ENCODE assay signal across 1 cellular context in the genomic region with DNA sequence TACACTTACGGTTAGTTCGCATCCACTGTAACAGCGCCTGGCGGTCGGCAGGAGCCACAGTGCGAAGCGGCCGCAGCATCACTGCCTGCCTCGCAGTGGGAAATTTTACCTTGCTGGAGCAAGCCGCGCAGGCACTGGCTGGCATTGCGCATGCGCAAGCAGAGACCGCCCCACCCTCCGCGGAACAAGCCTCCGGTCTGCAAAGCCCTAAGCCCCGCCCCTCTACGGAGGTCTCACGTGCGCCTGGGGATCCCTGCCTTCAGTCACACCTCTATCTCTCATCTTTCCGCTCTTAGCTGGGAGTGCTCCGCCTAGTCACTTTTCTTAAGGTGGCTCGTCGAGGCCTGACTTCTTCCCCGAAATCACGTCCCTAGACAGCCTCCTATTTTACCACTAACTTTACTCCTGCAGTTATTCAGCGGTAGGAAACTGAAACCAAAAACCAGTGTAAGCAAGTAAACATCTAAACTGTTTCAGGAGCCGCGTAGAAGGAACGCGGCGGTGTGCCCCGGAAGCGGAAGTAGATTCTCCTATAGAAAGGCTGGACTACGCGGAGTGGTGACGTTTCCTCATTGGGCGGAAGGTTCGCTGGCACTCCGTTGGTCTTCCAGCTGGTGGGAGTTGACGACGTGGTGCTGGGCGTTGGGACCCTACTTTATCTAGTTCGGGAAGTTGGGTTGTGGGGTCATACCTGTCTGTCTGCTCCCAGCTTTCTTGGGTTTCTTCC.
TF ChIP-seq lines count a peak whose summit lies in the region.

TSS of gene SRP54 (plus strand) at position 572 of the 727 bp plus-strand sequence. CDS start 13,718 bp downstream, outside the sequence.

TF ChIP-seq in HepG2, 621 proteins besides CTCF, POLR2A, EP300 and RAD21 (continued from another document and continues in another):
- TF ChIP-seq, protein P1, sequence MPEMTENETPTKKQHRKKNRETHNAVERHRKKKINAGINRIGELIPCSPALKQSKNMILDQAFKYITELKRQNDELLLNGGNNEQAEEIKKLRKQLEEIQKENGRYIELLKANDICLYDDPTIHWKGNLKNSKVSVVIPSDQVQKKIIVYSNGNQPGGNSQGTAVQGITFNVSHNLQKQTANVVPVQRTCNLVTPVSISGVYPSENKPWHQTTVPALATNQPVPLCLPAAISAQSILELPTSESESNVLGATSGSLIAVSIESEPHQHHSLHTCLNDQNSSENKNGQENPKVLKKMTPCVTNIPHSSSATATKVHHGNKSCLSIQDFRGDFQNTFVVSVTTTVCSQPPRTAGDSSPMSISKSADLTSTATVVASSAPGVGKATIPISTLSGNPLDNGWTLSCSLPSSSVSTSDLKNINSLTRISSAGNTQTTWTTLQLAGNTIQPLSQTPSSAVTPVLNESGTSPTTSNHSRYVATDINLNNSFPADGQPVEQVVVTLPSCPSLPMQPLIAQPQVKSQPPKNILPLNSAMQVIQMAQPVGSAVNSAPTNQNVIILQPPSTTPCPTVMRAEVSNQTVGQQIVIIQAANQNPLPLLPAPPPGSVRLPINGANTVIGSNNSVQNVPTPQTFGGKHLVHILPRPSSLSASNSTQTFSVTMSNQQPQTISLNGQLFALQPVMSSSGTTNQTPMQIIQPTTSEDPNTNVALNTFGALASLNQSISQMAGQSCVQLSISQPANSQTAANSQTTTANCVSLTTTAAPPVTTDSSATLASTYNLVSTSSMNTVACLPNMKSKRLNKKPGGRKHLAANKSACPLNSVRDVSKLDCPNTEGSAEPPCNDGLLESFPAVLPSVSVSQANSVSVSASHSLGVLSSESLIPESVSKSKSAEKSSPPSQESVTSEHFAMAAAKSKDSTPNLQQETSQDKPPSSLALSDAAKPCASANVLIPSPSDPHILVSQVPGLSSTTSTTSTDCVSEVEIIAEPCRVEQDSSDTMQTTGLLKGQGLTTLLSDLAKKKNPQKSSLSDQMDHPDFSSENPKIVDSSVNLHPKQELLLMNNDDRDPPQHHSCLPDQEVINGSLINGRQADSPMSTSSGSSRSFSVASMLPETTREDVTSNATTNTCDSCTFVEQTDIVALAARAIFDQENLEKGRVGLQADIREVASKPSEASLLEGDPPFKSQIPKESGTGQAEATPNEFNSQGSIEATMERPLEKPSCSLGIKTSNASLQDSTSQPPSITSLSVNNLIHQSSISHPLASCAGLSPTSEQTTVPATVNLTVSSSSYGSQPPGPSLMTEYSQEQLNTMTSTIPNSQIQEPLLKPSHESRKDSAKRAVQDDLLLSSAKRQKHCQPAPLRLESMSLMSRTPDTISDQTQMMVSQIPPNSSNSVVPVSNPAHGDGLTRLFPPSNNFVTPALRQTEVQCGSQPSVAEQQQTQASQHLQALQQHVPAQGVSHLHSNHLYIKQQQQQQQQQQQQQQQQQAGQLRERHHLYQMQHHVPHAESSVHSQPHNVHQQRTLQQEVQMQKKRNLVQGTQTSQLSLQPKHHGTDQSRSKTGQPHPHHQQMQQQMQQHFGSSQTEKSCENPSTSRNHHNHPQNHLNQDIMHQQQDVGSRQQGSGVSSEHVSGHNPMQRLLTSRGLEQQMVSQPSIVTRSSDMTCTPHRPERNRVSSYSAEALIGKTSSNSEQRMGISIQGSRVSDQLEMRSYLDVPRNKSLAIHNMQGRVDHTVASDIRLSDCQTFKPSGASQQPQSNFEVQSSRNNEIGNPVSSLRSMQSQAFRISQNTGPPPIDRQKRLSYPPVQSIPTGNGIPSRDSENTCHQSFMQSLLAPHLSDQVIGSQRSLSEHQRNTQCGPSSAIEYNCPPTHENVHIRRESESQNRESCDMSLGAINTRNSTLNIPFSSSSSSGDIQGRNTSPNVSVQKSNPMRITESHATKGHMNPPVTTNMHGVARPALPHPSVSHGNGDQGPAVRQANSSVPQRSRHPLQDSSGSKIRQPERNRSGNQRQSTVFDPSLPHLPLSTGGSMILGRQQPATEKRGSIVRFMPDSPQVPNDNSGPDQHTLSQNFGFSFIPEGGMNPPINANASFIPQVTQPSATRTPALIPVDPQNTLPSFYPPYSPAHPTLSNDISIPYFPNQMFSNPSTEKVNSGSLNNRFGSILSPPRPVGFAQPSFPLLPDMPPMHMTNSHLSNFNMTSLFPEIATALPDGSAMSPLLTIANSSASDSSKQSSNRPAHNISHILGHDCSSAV (CRISPR knock-in tag; IDR thresholded peaks at IDR 0.05; ENCODE audit: borderline replicate concordance) = 0 out of 2 replicates have a peak, but pooled peaks have one; percentile 97
- TF ChIP-seq RFXANK (CRISPR knock-in tag; IDR thresholded peaks at IDR 0.05) (peak; percentile 96), TBL1XR1 (IDR thresholded peaks at IDR 0.05; ENCODE audit: borderline replicate concordance, low read length, partially characterized antibody) (peak; percentile 87), DDIT3 (CRISPR knock-in tag; IDR thresholded peaks at IDR 0.05) (peak; percentile 92; the same call in 1 of the 2 replicates), MAFG (CRISPR knock-in tag; IDR thresholded peaks at IDR 0.05) (no peak), MAFK (conservative IDR thresholded peaks at IDR 0.05 in 1 of 2, IDR thresholded peaks at IDR 0.05 in 1 of 2; ENCODE audit: low read length in 2 of 2) (peak; percentile 1 to 16; a peak in 1 of 4 replicates), KDM2A (CRISPR knock-in tag; IDR thresholded peaks at IDR 0.05; ENCODE audit: borderline replicate concordance, low read depth) (peak; percentile 97), IRF9 (CRISPR knock-in tag; IDR thresholded peaks at IDR 0.05; ENCODE audit: borderline replicate concordance) (peak; percentile 99), ZNF124 (CRISPR knock-in tag; IDR thresholded peaks at IDR 0.05) (peak; percentile 97), ZNF44 (CRISPR knock-in tag; IDR thresholded peaks at IDR 0.05) (peak; percentile 97), XRCC5 (optimal IDR thresholded peaks at IDR 0.05; ENCODE audit: low read length) (peak; percentile 85), EED (CRISPR knock-in tag; IDR thresholded peaks at IDR 0.05) (peak; percentile 97), ZNF746 (CRISPR knock-in tag; IDR thresholded peaks at IDR 0.05) (peak; percentile 25; the same call in 1 of the 2 replicates), TP53 (CRISPR knock-in tag; conservative IDR thresholded peaks at IDR 0.05) (peak; percentile 82; the same call in 1 of the 2 replicates), HNRNPUL1 (IDR thresholded peaks at IDR 0.05; ENCODE audit: low read depth, low read length) (no peak), TBX3 (IDR thresholded peaks at IDR 0.05; ENCODE audit: borderline replicate concordance) (peak; percentile 97), ZC3H4 (CRISPR knock-in tag; IDR thresholded peaks at IDR 0.05; ENCODE audit: borderline replicate concordance) (peak; percentile 89), ZNF781 (CRISPR knock-in tag; IDR thresholded peaks at IDR 0.05; ENCODE audit: borderline replicate concordance, not compliant biosample characterization) (peak; percentile 98), KAT2B (IDR thresholded peaks at IDR 0.05; ENCODE audit: borderline replicate concordance, low read depth, low read length) (no peak), ARHGAP35 (CRISPR knock-in tag; IDR thresholded peaks at IDR 0.05; ENCODE audit: borderline replicate concordance) (0 out of 2 replicates have a peak, but pooled peaks have one; percentile 65), ATRX (CRISPR knock-in tag; IDR thresholded peaks at IDR 0.05; ENCODE audit: borderline replicate concordance) (no peak), ZNF180 (CRISPR knock-in tag; IDR thresholded peaks at IDR 0.05; ENCODE audit: borderline replicate concordance, low read depth) (peak; percentile 49; the same call in 1 of the 2 replicates), GATAD2A (CRISPR knock-in tag; IDR thresholded peaks at IDR 0.05) (peak; percentile 88), ZNF12 (CRISPR knock-in tag; IDR thresholded peaks at IDR 0.05) (peak; percentile 93), MTERF4 (CRISPR knock-in tag; IDR thresholded peaks at IDR 0.05) (peak; percentile 99), HDAC2 (CRISPR knock-in tag; IDR thresholded peaks at IDR 0.05) (peak; percentile 79), PHF21A (CRISPR knock-in tag; IDR thresholded peaks at IDR 0.05) (no peak), FOSL2 (CRISPR knock-in tag; IDR thresholded peaks at IDR 0.05) (peak; percentile 68), PRPF4 (IDR thresholded peaks at IDR 0.05; ENCODE audit: low read depth, low read length, poor library complexity, severe bottlenecking) (no peak), ZNF326 (CRISPR knock-in tag; IDR thresholded peaks at IDR 0.05; ENCODE audit: borderline replicate concordance) (0 out of 2 replicates have a peak, but pooled peaks have one; percentile 46), RELA (CRISPR knock-in tag; IDR thresholded peaks at IDR 0.05) (no peak; the same call in 1 of the 2 replicates), CERS6 (CRISPR knock-in tag; IDR thresholded peaks at IDR 0.05) (no peak)
- TF ChIP-seq, protein P2, sequence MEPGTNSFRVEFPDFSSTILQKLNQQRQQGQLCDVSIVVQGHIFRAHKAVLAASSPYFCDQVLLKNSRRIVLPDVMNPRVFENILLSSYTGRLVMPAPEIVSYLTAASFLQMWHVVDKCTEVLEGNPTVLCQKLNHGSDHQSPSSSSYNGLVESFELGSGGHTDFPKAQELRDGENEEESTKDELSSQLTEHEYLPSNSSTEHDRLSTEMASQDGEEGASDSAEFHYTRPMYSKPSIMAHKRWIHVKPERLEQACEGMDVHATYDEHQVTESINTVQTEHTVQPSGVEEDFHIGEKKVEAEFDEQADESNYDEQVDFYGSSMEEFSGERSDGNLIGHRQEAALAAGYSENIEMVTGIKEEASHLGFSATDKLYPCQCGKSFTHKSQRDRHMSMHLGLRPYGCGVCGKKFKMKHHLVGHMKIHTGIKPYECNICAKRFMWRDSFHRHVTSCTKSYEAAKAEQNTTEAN (CRISPR knock-in tag; conservative IDR thresholded peaks at IDR 0.05) = peak; percentile 91
- TF ChIP-seq, protein P3, sequence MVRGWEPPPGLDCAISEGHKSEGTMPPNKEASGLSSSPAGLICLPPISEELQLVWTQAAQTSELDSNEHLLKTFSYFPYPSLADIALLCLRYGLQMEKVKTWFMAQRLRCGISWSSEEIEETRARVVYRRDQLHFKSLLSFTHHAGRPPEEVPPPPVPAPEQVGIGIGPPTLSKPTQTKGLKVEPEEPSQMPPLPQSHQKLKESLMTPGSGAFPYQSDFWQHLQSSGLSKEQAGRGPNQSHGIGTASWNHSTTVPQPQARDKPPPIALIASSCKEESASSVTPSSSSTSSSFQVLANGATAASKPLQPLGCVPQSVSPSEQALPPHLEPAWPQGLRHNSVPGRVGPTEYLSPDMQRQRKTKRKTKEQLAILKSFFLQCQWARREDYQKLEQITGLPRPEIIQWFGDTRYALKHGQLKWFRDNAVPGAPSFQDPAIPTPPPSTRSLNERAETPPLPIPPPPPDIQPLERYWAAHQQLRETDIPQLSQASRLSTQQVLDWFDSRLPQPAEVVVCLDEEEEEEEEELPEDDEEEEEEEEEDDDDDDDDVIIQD (CRISPR knock-in tag; IDR thresholded peaks at IDR 0.05; ENCODE audit: low read depth) = peak; percentile 98
- TF ChIP-seq, protein P4, sequence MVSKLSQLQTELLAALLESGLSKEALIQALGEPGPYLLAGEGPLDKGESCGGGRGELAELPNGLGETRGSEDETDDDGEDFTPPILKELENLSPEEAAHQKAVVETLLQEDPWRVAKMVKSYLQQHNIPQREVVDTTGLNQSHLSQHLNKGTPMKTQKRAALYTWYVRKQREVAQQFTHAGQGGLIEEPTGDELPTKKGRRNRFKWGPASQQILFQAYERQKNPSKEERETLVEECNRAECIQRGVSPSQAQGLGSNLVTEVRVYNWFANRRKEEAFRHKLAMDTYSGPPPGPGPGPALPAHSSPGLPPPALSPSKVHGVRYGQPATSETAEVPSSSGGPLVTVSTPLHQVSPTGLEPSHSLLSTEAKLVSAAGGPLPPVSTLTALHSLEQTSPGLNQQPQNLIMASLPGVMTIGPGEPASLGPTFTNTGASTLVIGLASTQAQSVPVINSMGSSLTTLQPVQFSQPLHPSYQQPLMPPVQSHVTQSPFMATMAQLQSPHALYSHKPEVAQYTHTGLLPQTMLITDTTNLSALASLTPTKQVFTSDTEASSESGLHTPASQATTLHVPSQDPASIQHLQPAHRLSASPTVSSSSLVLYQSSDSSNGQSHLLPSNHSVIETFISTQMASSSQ (IDR thresholded peaks at IDR 0.05; ENCODE audit: low read depth) = peak; percentile 58; the same call in 1 of the 2 replicates
- TF ChIP-seq, protein P4 (CRISPR knock-in tag; IDR thresholded peaks at IDR 0.05; ENCODE audit: borderline replicate concordance) = peak; percentile 86; the same call in 1 of the 2 replicates
